ENCODE assay signal across 13 cellular contexts in the genomic region with DNA sequence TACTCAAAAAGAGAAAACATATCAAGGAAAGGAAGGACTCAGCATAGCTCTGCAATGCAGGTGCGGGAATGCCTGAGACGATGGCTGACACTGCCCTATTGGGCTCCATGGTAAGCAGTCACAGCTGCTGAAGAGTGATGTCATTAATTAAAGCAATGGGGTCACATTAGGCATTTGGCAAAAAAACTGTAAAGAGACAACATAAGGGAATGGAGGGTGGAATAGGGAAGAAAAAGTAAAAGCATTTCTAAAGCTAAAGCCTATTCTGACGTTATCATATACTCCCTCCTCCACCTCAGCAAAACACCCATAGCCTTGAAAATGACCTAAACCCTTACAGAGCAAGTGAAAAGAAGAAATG. TPM values are rescaled to one million over a fixed set of nuclear protein-coding genes. Genes with fewer than 3 reads are reported as not detected.
DNase-seq lines count a peak whose midpoint lies in the region; ATAC-seq, FAIRE-seq and TF ChIP-seq lines count a peak whose summit lies in the region.
"Had no signal": no experiment of that assay in that cellular context is flagged by ENCODE, and none has a peak within 500 bp of the region (broad histone marks: within the 10 kb centered on the region; RNA-seq: fewer than 3 reads in every experiment).

No MANE protein-coding gene starts in this region.

- DNase-seq in CD4-positive, CD25-positive, alpha-beta regulatory T cell: no peak
- DNase-seq in GM23338 (ENCODE audit: low spot score) (no peak), K562 (ENCODE audit: extremely low read depth in 1 of 4, low spot score in 3 of 4) (no peak), brain microvascular endothelial cell (no peak)
- DNase-seq in naive thymus-derived CD8-positive, alpha-beta T cell: no peak
- DNase-seq in CD8-positive, alpha-beta memory T cell: no peak
- DNase-seq: H9, KG1, NCI-H1436, NCI-H2029 treated with DMSO at 0.1 percent for 48 hours, NCI-H2227 treated with DMSO at 0.1 percent for 48 hours, PC-9 had no signal

- H3K36me3 ChIP-seq in CD4-positive, CD25-positive, alpha-beta regulatory T cell (ENCODE audit: control insufficient read depth, insufficient read depth, low read length): no peaks in the 10 kb centered on the region
- no peaks in the 10 kb centered on the region for H3K36me3 ChIP-seq in GM23338 (ENCODE audit: insufficient read depth)
- H3K36me3 ChIP-seq in K562 (ENCODE audit: control insufficient read depth, insufficient read depth, low read length): no peaks in the 10 kb centered on the region; the same call in 2 of the 3 replicates
- H3K36me3 ChIP-seq in brain microvascular endothelial cell (replicated peaks): no peaks in the 10 kb centered on the region
- H3K36me3 ChIP-seq in CD8-positive, alpha-beta memory T cell (ENCODE audit: insufficient read depth, low read length): no peaks in the 10 kb centered on the region

- H3K4me3 Mint-ChIP-seq in CD4-positive, CD25-positive, alpha-beta regulatory T cell: no peak overlapping the region
- H3K4me3 Mint-ChIP-seq in GM23338: no peak overlapping the region
- H3K4me3 Mint-ChIP-seq in naive thymus-derived CD8-positive, alpha-beta T cell: no peak overlapping the region
- no peak overlapping the region for H3K4me3 Mint-ChIP-seq in CD8-positive, alpha-beta memory T cell
- H3K4me3 Mint-ChIP-seq: H9 had no signal

- H3K4me2 ChIP-seq in GM23338 (no peak overlapping the region), K562 (ENCODE audit: insufficient read depth, low read length) (no peak overlapping the region)
- H3K4me2 ChIP-seq: PC-9 had no signal

- no peak for TF ChIP-seq RAD21 in K562 (CRISPR knock-in tag; conservative IDR thresholded peaks at IDR 0.05 in 1 of 2, IDR thresholded peaks at IDR 0.05 in 1 of 2)

- WGBS in K562 (ENCODE audit: insufficient coverage, low coverage, missing lambda C conversion rate): 73% methylated on average over 3 of the region's 3 CpGs

- TF ChIP-seq EP300 in K562 (IDR thresholded peaks at IDR 0.05; ENCODE audit: low read length): no peak

- no peak overlapping the region for H2AFZ ChIP-seq in GM23338
- H2AFZ ChIP-seq in K562 (ENCODE audit: low read depth, low read length): no peak overlapping the region
- H2AFZ ChIP-seq: PC-9 had no signal

- TF ChIP-seq CTCF in GM23338 (conservative IDR thresholded peaks at IDR 0.05; ENCODE audit: low read depth in 2 of 2) (no peak), K562 (IDR thresholded peaks at IDR 0.05 in 2 of 3, conservative IDR thresholded peaks at IDR 0.05 in 1 of 3; ENCODE audit: insufficient read depth in 2 of 3, low read depth in 1 of 3, low read length in 3 of 3) (no peak), brain microvascular endothelial cell (IDR thresholded peaks at IDR 0.05; ENCODE audit: low read depth, low read length, missing control alignments) (no peak)

- H3F3A ChIP-seq in GM23338 (replicated peaks; ENCODE audit: low read depth): no peaks in the 10 kb centered on the region

- BruUV-seq in K562 (replicated peaks; lab: Mats Ljungman, UMichigan): no TSS peak

- H4K20me1 ChIP-seq in GM23338 (replicated peaks; ENCODE audit: insufficient read depth) (no peaks in the 10 kb centered on the region), K562 (replicated peaks; ENCODE audit: control insufficient read depth, insufficient read depth, low read length) (no peaks in the 10 kb centered on the region)

- no peaks in the 10 kb centered on the region for H3K9me2 ChIP-seq in GM23338 (ENCODE audit: insufficient read depth)

- no peaks in the 10 kb centered on the region for H3K27me3 ChIP-seq in CD4-positive, CD25-positive, alpha-beta regulatory T cell (ENCODE audit: control insufficient read depth, insufficient read depth, low read length)
- no peaks in the 10 kb centered on the region for H3K27me3 ChIP-seq in GM23338 (ENCODE audit: insufficient read depth)
- H3K27me3 ChIP-seq in K562 (ENCODE audit: control insufficient read depth in 2 of 2, insufficient read depth in 2 of 2, low read length in 2 of 2): no peaks in the 10 kb centered on the region
- H3K27me3 ChIP-seq in brain microvascular endothelial cell (replicated peaks): no peaks in the 10 kb centered on the region
- H3K27me3 ChIP-seq in CD8-positive, alpha-beta memory T cell (ENCODE audit: insufficient read depth, low read length, poor library complexity, severe bottlenecking): no peaks in the 10 kb centered on the region

- POLR2A ChIA-PET in K562 (lab: Yijun Ruan, JAX): interaction anchor here (0.7 to 2.6 kb wide), 9 partner anchors 9 to 202 kb away, joined by 3 to 22 read pairs (median 4); a partner anchor contains a TSS
- POLR2A ChIA-PET in naive thymus-derived CD8-positive, alpha-beta T cell (lab: Charles Lee): interaction anchor here (0.6 to 3.7 kb wide), 11 partner anchors 9 to 200 kb away, joined by 3 to 33 read pairs (median 4); a partner anchor contains a TSS
- POLR2A ChIA-PET in CD8-positive, alpha-beta memory T cell (lab: Charles Lee): interaction anchor here (0.7 kb wide), 1 partner anchor 39 kb away, joined by 3 read pairs; no protein-coding TSS in a partner anchor

- in situ Hi-C loops in K562 (cut with MboI): no loop called here
- in situ Hi-C loops in brain microvascular endothelial cell (cut with HindIII; ENCODE audit: low pct_ligation_motif_present, low sequenced_read_pairs): no loop called here

- H3K4me1 ChIP-seq in CD4-positive, CD25-positive, alpha-beta regulatory T cell (ENCODE audit: control insufficient read depth, insufficient read depth, low read length, poor library complexity, severe bottlenecking): peaks cover 6% of the 10 kb centered on the region
- H3K4me1 ChIP-seq in GM23338 (ENCODE audit: insufficient read depth): peaks cover 12% of the 10 kb centered on the region; the same call in 1 of the 2 replicates
- H3K4me1 ChIP-seq in K562 (replicated peaks in 1 of 2; ENCODE audit: control insufficient read depth in 2 of 2, insufficient read depth in 2 of 2, low read length in 2 of 2): peaks cover 0 to 5% of the 10 kb centered on the region in 2 experiments; a peak in 1 of 5 replicates
- peaks cover 6% of the 10 kb centered on the region for H3K4me1 ChIP-seq in CD8-positive, alpha-beta memory T cell (ENCODE audit: insufficient read depth, low read length)

- no peak for ATAC-seq in CD4-positive, CD25-positive, alpha-beta regulatory T cell (ENCODE audit: low read depth in 2 of 2)
- ATAC-seq in GM23338: peak; percentile 80
- peak; percentile 51 for ATAC-seq in K562
- ATAC-seq in naive thymus-derived CD8-positive, alpha-beta T cell: no peak
- no peak for ATAC-seq in HG02840 (IDR thresholded peaks at IDR 0.05; ENCODE audit: low FRiP score, unreplicated experiment)

- no peaks in the 10 kb centered on the region for H3K9me1 ChIP-seq in K562 (ENCODE audit: control insufficient read depth, insufficient read depth, low read length)

- H3K27ac Mint-ChIP-seq in CD4-positive, CD25-positive, alpha-beta regulatory T cell: peak overlapping the region in 2 of 3 donors; percentile 6 to 69
- peak overlapping the region; percentile 17 for H3K27ac Mint-ChIP-seq in GM23338
- H3K27ac Mint-ChIP-seq in naive thymus-derived CD8-positive, alpha-beta T cell: peak overlapping the region in 8 of 10 donors; percentile 5 to 68 (median 21)
- peak overlapping the region in 3 of 8 donors; percentile 30 to 42 (median 40) for H3K27ac Mint-ChIP-seq in CD8-positive, alpha-beta memory T cell

- no peaks in the 10 kb centered on the region for H3K36me3 Mint-ChIP-seq in CD4-positive, CD25-positive, alpha-beta regulatory T cell
- H3K36me3 Mint-ChIP-seq in GM23338 (ENCODE audit: low read depth): no peaks in the 10 kb centered on the region
- H3K36me3 Mint-ChIP-seq in naive thymus-derived CD8-positive, alpha-beta T cell: peaks cover 0 to 21% (median 4%) of the 10 kb centered on the region in 3 donors
- peaks cover 0 to 24% (median 2%) of the 10 kb centered on the region in 3 donors for H3K36me3 Mint-ChIP-seq in CD8-positive, alpha-beta memory T cell

- intact Hi-C loops in K562 (cut with micrococcal nuclease): loop anchor here (1.0 to 2.0 kb wide), 3 partner anchors 96 to 201 kb away; a partner anchor contains a TSS

- CTCF ChIA-PET in K562 (lab: Yijun Ruan, JAX; ENCODE audit: low intra/inter-chr PET ratio): interaction anchor here (1.0 to 2.1 kb wide), 5 partner anchors 96 to 215 kb away, joined by 3 to 15 read pairs (median 8); no protein-coding TSS in a partner anchor
- CTCF ChIA-PET in CD8-positive, alpha-beta memory T cell (lab: Charles Lee): interaction anchor here (0.6 to 5.1 kb wide), 17 partner anchors 10 to 218 kb away, joined by 3 to 57 read pairs (median 4); no protein-coding TSS in a partner anchor

- no peak overlapping the region for H3K4me3 ChIP-seq in CD4-positive, CD25-positive, alpha-beta regulatory T cell (ENCODE audit: low read depth, low read length)
- H3K4me3 ChIP-seq in GM23338: no peak overlapping the region
- no peak overlapping the region for H3K4me3 ChIP-seq in K562
- no peak overlapping the region for H3K4me3 ChIP-seq in brain microvascular endothelial cell (ENCODE audit: low read depth, low read length)
- H3K4me3 ChIP-seq in CD8-positive, alpha-beta memory T cell (ENCODE audit: low read length): no peak overlapping the region
- H3K4me3 ChIP-seq: PC-9 had no signal

- H3K79me2 ChIP-seq in GM23338 (replicated peaks; ENCODE audit: insufficient read depth): no peaks in the 10 kb centered on the region
- H3K79me2 ChIP-seq in K562 (ENCODE audit: control insufficient read depth, insufficient read depth, low read length): no peaks in the 10 kb centered on the region

- H3K9me3 ChIP-seq in CD4-positive, CD25-positive, alpha-beta regulatory T cell (ENCODE audit: control insufficient read depth in 2 of 2, low read length in 2 of 2): no peaks in the 10 kb centered on the region
- H3K9me3 ChIP-seq in K562 (replicated peaks; ENCODE audit: control insufficient read depth, insufficient read depth, low read depth, low read length): no peaks in the 10 kb centered on the region
- no peaks in the 10 kb centered on the region for H3K9me3 ChIP-seq in CD8-positive, alpha-beta memory T cell (ENCODE audit: low read length)

- no peak for FAIRE-seq in K562 (lab: Jason Lieb, UNC)

- H3K4me1 Mint-ChIP-seq in CD4-positive, CD25-positive, alpha-beta regulatory T cell: peaks cover 7 to 18% (median 15%) of the 10 kb centered on the region in 4 donors
- H3K4me1 Mint-ChIP-seq in GM23338: peaks cover 13% of the 10 kb centered on the region
- peaks cover 14 to 32% (median 28%) of the 10 kb centered on the region in 4 donors for H3K4me1 Mint-ChIP-seq in naive thymus-derived CD8-positive, alpha-beta T cell
- peaks cover 9 to 19% (median 14%) of the 10 kb centered on the region in 3 donors for H3K4me1 Mint-ChIP-seq in CD8-positive, alpha-beta memory T cell

- H3K9ac ChIP-seq in K562 (ENCODE audit: insufficient read depth in 1 of 2, low read depth in 2 of 2, low read length in 2 of 2): no peak overlapping the region

- no peak for TF ChIP-seq POLR2A in K562 (conservative IDR thresholded peaks at IDR 0.05)

- no peaks in the 10 kb centered on the region for H3K27me3 Mint-ChIP-seq in CD4-positive, CD25-positive, alpha-beta regulatory T cell
- peaks cover 3% of the 10 kb centered on the region for H3K27me3 Mint-ChIP-seq in GM23338 (ENCODE audit: insufficient read depth, low read depth, poor library complexity)
- no peaks in the 10 kb centered on the region for H3K27me3 Mint-ChIP-seq in naive thymus-derived CD8-positive, alpha-beta T cell
- no peaks in the 10 kb centered on the region for H3K27me3 Mint-ChIP-seq in CD8-positive, alpha-beta memory T cell

- H3K9me3 Mint-ChIP-seq in CD4-positive, CD25-positive, alpha-beta regulatory T cell: no peaks in the 10 kb centered on the region
- no peaks in the 10 kb centered on the region for H3K9me3 Mint-ChIP-seq in GM23338
- H3K9me3 Mint-ChIP-seq in naive thymus-derived CD8-positive, alpha-beta T cell: no peaks in the 10 kb centered on the region
- no peaks in the 10 kb centered on the region for H3K9me3 Mint-ChIP-seq in CD8-positive, alpha-beta memory T cell
- H3K9me3 Mint-ChIP-seq: H9 had no signal

- H3K27ac ChIP-seq in CD4-positive, CD25-positive, alpha-beta regulatory T cell (ENCODE audit: insufficient read depth, low read length, poor library complexity, severe bottlenecking): peak overlapping the region; percentile 8
- H3K27ac ChIP-seq in GM23338 (ENCODE audit: low read depth) (peak overlapping the region; percentile 10; the same call in 1 of the 2 replicates), K562 (ENCODE audit: extremely low read depth, low read depth, low read length) (no peak overlapping the region), brain microvascular endothelial cell (no peak overlapping the region)
- H3K27ac ChIP-seq in CD8-positive, alpha-beta memory T cell (ENCODE audit: low read depth, low read length): no peak overlapping the region
- H3K27ac ChIP-seq: PC-9 had no signal

RNA-seq across cellular contexts. Expression of a gene that starts 38.5 kb away (rescaled TPM):
- 683 TPM for total RNA-seq in CD4-positive, CD25-positive, alpha-beta regulatory T cell
- polyA plus RNA-seq in CD4-positive, CD25-positive, alpha-beta regulatory T cell: 100 to 1,000 TPM; 221 to 321 (median 270) TPM
- 2.6 and 3.6 TPM in 2 replicates for total RNA-seq in GM23338 (2014; rRNA removed; shearing (Covaris generic))
- polyA plus RNA-seq in GM23338 (2016; fragmentation: Nextera tagmentation; extraction: Ambion mirVana) (1.2 and 1.3 TPM in 2 replicates), K562 (2011; rRNA removed) (0.04 and 0.09 TPM in 2 replicates), K562 (2014; fragmentation: Illumina TruSeq; extraction: Trizol) (0.08 and 0.09 TPM in 2 replicates), K562 (2014; fragmentation: Nextera tagmentation; extraction: Ambion mirVana) (not detected), K562 (2014; rRNA removed) (0.12 and 0.52 TPM in 2 replicates)
- 0.46 and 1.2 TPM in 2 replicates for total RNA-seq in K562 (2011; cell fraction: chromatin; rRNA removed; ENCODE audit: low replicate concordance)
- total RNA-seq in K562 (2011; cell fraction: nucleolus; rRNA removed): 0.67 and 0.79 TPM in 2 replicates
- total RNA-seq in K562 (2011; cell fraction: nucleoplasm; rRNA removed): 0.59 and 1.1 TPM in 2 replicates
- total RNA-seq in K562 (2014; rRNA removed) (0.04 and 0.82 TPM in 2 replicates), K562 (2014; rRNA removed; fragmentation: Illumina TruSeq; extraction: Trizol) (0.11 and 0.38 TPM in 2 replicates), K562 (2015; rRNA removed; fragmentation: Illumina TruSeq; extraction: Trizol) (0.11 and 0.19 TPM in 2 replicates), K562 (2021) (0.63 and 0.86 TPM in 2 replicates)
- polyA plus RNA-seq in K562 (2011; cell fraction: cytosol; rRNA removed): 0.04 and 0.31 TPM in 2 replicates
- 0.30 and 0.63 TPM in 2 replicates for polyA plus RNA-seq in K562 (2011; cell fraction: nucleus; rRNA removed)
- polyA plus RNA-seq in K562 (2012): 0.17 and 0.46 TPM in 2 replicates
- polyA minus RNA-seq in K562 (2011; rRNA and poly(A)+ RNA removed): 0.04 and 0.18 TPM in 2 replicates
- not detected in 2 replicates for polyA minus RNA-seq in K562 (2011; cell fraction: cytosol; rRNA and poly(A)+ RNA removed)
- 0.27 and 0.44 TPM in 2 replicates for polyA minus RNA-seq in K562 (2011; cell fraction: nucleus; rRNA and poly(A)+ RNA removed)
- 100 to 1,000 TPM; 566 to 578 TPM for total RNA-seq in naive thymus-derived CD8-positive, alpha-beta T cell
- 100 to 1,000 TPM; 177 to 292 (median 235) TPM for polyA plus RNA-seq in naive thymus-derived CD8-positive, alpha-beta T cell
- 10 to 100 TPM; 63.0 to 69.2 TPM for total RNA-seq in CD8-positive, alpha-beta memory T cell
- polyA plus RNA-seq in CD8-positive, alpha-beta memory T cell: 202 TPM

Comparison
In these comparisons a context has a peak if more than half of its experiments do, and no peak if none do; other contexts are left out.
1. ATAC-seq: peak in GM23338 (single experiment) and K562 (single experiment); none in CD4-positive, CD25-positive, alpha-beta regulatory T cell (0 of 2), naive thymus-derived CD8-positive, alpha-beta T cell (0 of 2) and HG02840 (single experiment).
2. H3K27ac ChIP-seq: peak in CD4-positive, CD25-positive, alpha-beta regulatory T cell (single experiment) and GM23338 (single experiment); none in K562 (single experiment), brain microvascular endothelial cell (single experiment) and CD8-positive, alpha-beta memory T cell (single experiment).
3. RNA of a gene that starts 38.5 kb away (total RNA-seq): 683 TPM in CD4-positive, CD25-positive, alpha-beta regulatory T cell (single experiment), 566 to 578 TPM in naive thymus-derived CD8-positive, alpha-beta T cell and 63.0 to 69.2 TPM in CD8-positive, alpha-beta memory T cell; 2.6 to 3.6 TPM in GM23338 and 0.04 to 1.2 TPM in K562; every median in the first group is over 10 times any median in the second.